In genomic region chr3:80050826-80051601, GRCh38 we compare ENCODE assay signal across 19 cellular contexts.
DNase-seq lines count a peak whose midpoint lies in the region; ATAC-seq and TF ChIP-seq lines count a peak whose summit lies in the region.
"Had no signal": no experiment of that assay in that cellular context is flagged by ENCODE, and none has a peak within 500 bp of the region (broad histone marks: within the 10 kb centered on the region; RNA-seq: fewer than 3 reads in every experiment).

No MANE protein-coding gene starts in this region.

- no peak overlapping the region for H3K4me3 Mint-ChIP-seq in natural killer cell treated with Interleukin-12 subunit alpha and Interleukin-12 subunit beta and Interleukin-15 and Interleukin-18, amount 100 ng/mL, for 72 hours
- H3K4me3 Mint-ChIP-seq in natural killer cell = no peak overlapping the region
- H3K4me3 Mint-ChIP-seq: CD4-positive, CD25-positive, alpha-beta regulatory T cell had no signal

- no CpG with 5 or more reads among the region's 34 CpGs for WGBS in trophoblast cell (ENCODE audit: extremely low coverage, insufficient coverage, insufficient read length)
- WGBS in aorta, 2 donors = 92 to 95% methylated on average over 34 of the region's 34 CpGs

- intact Hi-C loops in natural killer cell (cut with micrococcal nuclease) (no loop called here), aorta (cut with DNase I) (no loop called here)

- no peak overlapping the region for H3K27ac ChIP-seq in trophoblast cell (ENCODE audit: low read depth, low read length)
- no peak overlapping the region for H3K27ac ChIP-seq in aorta (ENCODE audit: low read depth in 1 of 2, low read length in 2 of 2)
- no peak overlapping the region for H3K27ac ChIP-seq in brain microvascular endothelial cell
- H3K27ac ChIP-seq: GM23248, KMS-11 had no signal

- no peak overlapping the region for H3K4me2 ChIP-seq in trophoblast cell (ENCODE audit: low read length)
- H3K4me2 ChIP-seq: KMS-11 had no signal

- H3K4me3 ChIP-seq in trophoblast cell (ENCODE audit: low read depth, low read length) (no peak overlapping the region), aorta (ENCODE audit: low read length in 2 of 2) (no peak overlapping the region), brain microvascular endothelial cell (ENCODE audit: low read depth, low read length) (no peak overlapping the region)
- H3K4me3 ChIP-seq: GM23248 had no signal

- H3K36me3 ChIP-seq in trophoblast cell (ENCODE audit: control insufficient read depth in 1 of 2, insufficient read depth in 2 of 2, low read length in 2 of 2) (no peaks in the 10 kb centered on the region), aorta (ENCODE audit: control insufficient read depth in 1 of 2, insufficient read depth in 2 of 2, low read length in 1 of 2) (no peaks in the 10 kb centered on the region), brain microvascular endothelial cell (replicated peaks) (no peaks in the 10 kb centered on the region)

- no peak overlapping the region for H2BK12ac ChIP-seq in trophoblast cell (ENCODE audit: low read length)

- no peaks in the 10 kb centered on the region for H3K4me1 Mint-ChIP-seq in natural killer cell treated with Interleukin-12 subunit alpha and Interleukin-12 subunit beta and Interleukin-15 and Interleukin-18, amount 100 ng/mL, for 72 hours (ENCODE audit: low read depth in 2 of 2)
- no peaks in the 10 kb centered on the region for H3K4me1 Mint-ChIP-seq in natural killer cell
- H3K4me1 Mint-ChIP-seq: CD4-positive, CD25-positive, alpha-beta regulatory T cell had no signal

- H3K4me1 ChIP-seq in trophoblast cell (ENCODE audit: control insufficient read depth in 1 of 2, insufficient read depth in 2 of 2, low read length in 2 of 2) (no peaks in the 10 kb centered on the region), aorta (ENCODE audit: control insufficient read depth in 1 of 2, insufficient read depth in 2 of 2, low read length in 2 of 2) (no peaks in the 10 kb centered on the region)
- H3K4me1 ChIP-seq: Caco-2 had no signal

- H2BK120ac ChIP-seq in trophoblast cell (ENCODE audit: insufficient read depth, low read length, poor library complexity) = no peak overlapping the region

- H3K27me3 Mint-ChIP-seq in natural killer cell treated with Interleukin-12 subunit alpha and Interleukin-12 subunit beta and Interleukin-15 and Interleukin-18, amount 100 ng/mL, for 72 hours = no peaks in the 10 kb centered on the region
- no peaks in the 10 kb centered on the region for H3K27me3 Mint-ChIP-seq in natural killer cell (ENCODE audit: low read depth in 2 of 2)
- H3K27me3 Mint-ChIP-seq: CD4-positive, CD25-positive, alpha-beta regulatory T cell had no signal

- H3K23ac ChIP-seq in trophoblast cell (ENCODE audit: low read length) = no peak overlapping the region

- H2BK5ac ChIP-seq in trophoblast cell (ENCODE audit: low read depth, low read length, poor library complexity) = no peak overlapping the region

- H4K12ac ChIP-seq in trophoblast cell (ENCODE audit: low read depth, low read length) = peak overlapping the region; percentile 62

- H3K9me3 Mint-ChIP-seq in natural killer cell treated with Interleukin-12 subunit alpha and Interleukin-12 subunit beta and Interleukin-15 and Interleukin-18, amount 100 ng/mL, for 72 hours = peaks cover 11% of the 10 kb centered on the region
- H3K9me3 Mint-ChIP-seq in natural killer cell = peaks cover 11 to 20% of the 10 kb centered on the region in 2 donors

- no peak for DNase-seq in natural killer cell treated with Interleukin-12 subunit alpha and Interleukin-12 subunit beta and Interleukin-15 and Interleukin-18, amount 100 ng/mL, for 72 hours (ENCODE audit: low spot score)
- DNase-seq in natural killer cell (no peak), RPMI8226 (peak; percentile 2), trophoblast cell (peak in 1 of 2 donors; percentile 17), aorta (peak in 1 of 2 donors; percentile 71), retina (no peak), brain microvascular endothelial cell (no peak)
- DNase-seq: ACHN; AML-193; Caco-2; CD4-positive, CD25-positive, alpha-beta regulatory T cell; DMS53; GM23248; NCI-H2081 treated with DMSO at 0.1 percent for 48 hours; NCI-H524 treated with DMSO at 0.1 percent for 48 hours; NK-92 treated with Interleukin-12 subunit alpha and Interleukin-12 subunit beta, amount 100 ng/mL, for 24 hours; SIG-M5 had no signal

- peak; percentile 20 to 28 for ATAC-seq in natural killer cell treated with Interleukin-12 subunit alpha and Interleukin-12 subunit beta and Interleukin-15 and Interleukin-18, amount 100 ng/mL, for 72 hours
- no peak for ATAC-seq in natural killer cell
- peak; percentile 50 for ATAC-seq in aorta (ENCODE audit: low FRiP score)
- ATAC-seq in HG02763 (IDR thresholded peaks at IDR 0.05; ENCODE audit: unreplicated experiment) = no peak

- H3K36me3 Mint-ChIP-seq in natural killer cell treated with Interleukin-12 subunit alpha and Interleukin-12 subunit beta and Interleukin-15 and Interleukin-18, amount 100 ng/mL, for 72 hours = peaks cover 8% of the 10 kb centered on the region
- peaks cover 21% of the 10 kb centered on the region for H3K36me3 Mint-ChIP-seq in natural killer cell
- H3K36me3 Mint-ChIP-seq: CD4-positive, CD25-positive, alpha-beta regulatory T cell had no signal

- H3K4ac ChIP-seq in trophoblast cell (ENCODE audit: low read depth, low read length) = no peak overlapping the region

- H3K27me3 ChIP-seq in trophoblast cell (ENCODE audit: insufficient read depth, low read length) = no peaks in the 10 kb centered on the region
- no peaks in the 10 kb centered on the region for H3K27me3 ChIP-seq in aorta (ENCODE audit: control insufficient read depth in 1 of 2, insufficient read depth in 2 of 2, low read length in 1 of 2)
- H3K27me3 ChIP-seq in brain microvascular endothelial cell (replicated peaks) = no peaks in the 10 kb centered on the region

- in situ Hi-C loops in brain microvascular endothelial cell (cut with HindIII; ENCODE audit: low pct_ligation_motif_present, low sequenced_read_pairs) = no loop called here

- H3K9ac ChIP-seq in trophoblast cell (ENCODE audit: low read length) = no peak overlapping the region
- H3K9ac ChIP-seq: GM23248, KMS-11 had no signal

- no peak overlapping the region for H4K91ac ChIP-seq in trophoblast cell (ENCODE audit: low read depth, low read length)

- H2AFZ ChIP-seq in trophoblast cell (ENCODE audit: insufficient read depth, low read length, poor library complexity) = peak overlapping the region; percentile 83
- H2AFZ ChIP-seq: GM23248 had no signal

- H3K79me2 ChIP-seq in trophoblast cell (ENCODE audit: control insufficient read depth, insufficient read depth, low read length, poor library complexity) = no peaks in the 10 kb centered on the region

- H3K27ac Mint-ChIP-seq in natural killer cell treated with Interleukin-12 subunit alpha and Interleukin-12 subunit beta and Interleukin-15 and Interleukin-18, amount 100 ng/mL, for 72 hours = no peak overlapping the region
- no peak overlapping the region for H3K27ac Mint-ChIP-seq in natural killer cell
- H3K27ac Mint-ChIP-seq: CD4-positive, CD25-positive, alpha-beta regulatory T cell had no signal

- H3K9me3 ChIP-seq in trophoblast cell (ENCODE audit: insufficient read depth, low read depth, low read length) (no peaks in the 10 kb centered on the region), aorta (ENCODE audit: control insufficient read depth, low read length) (no peaks in the 10 kb centered on the region)
- H3K9me3 ChIP-seq: Caco-2 had no signal

- H3K79me1 ChIP-seq in trophoblast cell (ENCODE audit: low read length) = no peaks in the 10 kb centered on the region

- no peak overlapping the region for H2AK5ac ChIP-seq in trophoblast cell (ENCODE audit: low read length)

- TF ChIP-seq CTCF in natural killer cell (IDR thresholded peaks at IDR 0.05) = no peak
- no peak for TF ChIP-seq CTCF in brain microvascular endothelial cell (IDR thresholded peaks at IDR 0.05; ENCODE audit: low read depth, low read length, missing control alignments)

- H4K8ac ChIP-seq in trophoblast cell (ENCODE audit: low read depth, low read length) = no peak overlapping the region

- no peak overlapping the region for H3K18ac ChIP-seq in trophoblast cell (ENCODE audit: low read length)

- no peak overlapping the region for H3K14ac ChIP-seq in trophoblast cell (ENCODE audit: low read length)

Comparison
In these comparisons a context has a peak if more than half of its experiments do, and no peak if none do; other contexts are left out.
1. ATAC-seq: peak in natural killer cell treated with Interleukin-12 subunit alpha and Interleukin-12 subunit beta and Interleukin-15 and Interleukin-18, amount 100 ng/mL, for 72 hours (2 of 2) and aorta (single experiment); none in natural killer cell (0 of 3) and HG02763 (single experiment).